ENCODE assay signal across 24 cellular contexts in genomic region chr11:123378096-123378495, GRCh38.
"Had no signal": no experiment of that assay in that cellular context is flagged by ENCODE, and none has a peak within 500 bp of the region (broad histone marks: within the 10 kb centered on the region; RNA-seq: fewer than 3 reads in every experiment).

No MANE protein-coding gene starts in this region.

- H3K9ac ChIP-seq: neural progenitor cell, parathyroid adenoma had no signal

- H3K27ac ChIP-seq: colonic mucosa, gastrocnemius medialis, left lung, neural progenitor cell, parathyroid adenoma, prostate gland, right atrium auricular region, testis, tibial artery, upper lobe of right lung, uterus had no signal

- H3K36me3 ChIP-seq: colonic mucosa, gastrocnemius medialis, left lung, neural progenitor cell, prostate gland, right atrium auricular region, tibial artery, upper lobe of right lung, uterus had no signal

- ATAC-seq: effector memory CD8-positive, alpha-beta T cell; gastrocnemius medialis; left lung; naive thymus-derived CD4-positive, alpha-beta T cell; sciatic nerve; stimulated activated memory B cell treated with anti-CD40 and anti-IgM and Interleukin-4, amounts not matched to agents 10 μg/mL and 1 μg/mL and 100 μg/mL, for 72 hours; stimulated activated naive CD8-positive, alpha-beta T cell treated with anti-CD3 and anti-CD28 coated beads, Interleukin-15, Interleukin-2, amounts not matched to agents 100 U/mL and 50 U/mL, for 24 hours; upper lobe of right lung had no signal

- H3K4me3 ChIP-seq: colonic mucosa, gastrocnemius medialis, left lung, neural progenitor cell, prostate gland, right atrium auricular region, testis, tibial artery, upper lobe of right lung, uterus had no signal

- DNase-seq: colonic mucosa; dermis blood vessel endothelial cell; effector memory CD8-positive, alpha-beta T cell; foreskin fibroblast; gastrocnemius medialis; head of caudate nucleus; kidney; left lung; mesenchymal stem cell; midbrain; naive thymus-derived CD4-positive, alpha-beta T cell; stimulated activated CD4-positive, alpha-beta T cell treated with anti-CD3 and anti-CD28 coated beads, Interleukin-4, amount 100 ng/mL, for 4 hours; stimulated activated naive CD8-positive, alpha-beta T cell treated with anti-CD3 and anti-CD28 coated beads, Interleukin-15, Interleukin-2, amounts not matched to agents 100 U/mL and 50 U/mL, for 24 hours; substantia nigra; testis; tibial artery; upper lobe of right lung; uterus had no signal

- H3K9me3 ChIP-seq: colonic mucosa, gastrocnemius medialis, left lung, prostate gland, right atrium auricular region, testis, tibial artery, upper lobe of right lung, uterus had no signal

- H2AFZ ChIP-seq: neural progenitor cell, parathyroid adenoma had no signal

- H3K4me1 ChIP-seq: colonic mucosa, left lung, neural progenitor cell, parathyroid adenoma, prostate gland, testis, tibial artery, upper lobe of right lung, uterus had no signal

- H3K4me2 ChIP-seq: neural progenitor cell had no signal

- H3K27me3 ChIP-seq: colonic mucosa, gastrocnemius medialis, left lung, neural progenitor cell, right atrium auricular region, testis, uterus had no signal

- H3K79me2 ChIP-seq: parathyroid adenoma had no signal
